ENCODE assay signal across 8 cellular contexts in the genomic region with DNA sequence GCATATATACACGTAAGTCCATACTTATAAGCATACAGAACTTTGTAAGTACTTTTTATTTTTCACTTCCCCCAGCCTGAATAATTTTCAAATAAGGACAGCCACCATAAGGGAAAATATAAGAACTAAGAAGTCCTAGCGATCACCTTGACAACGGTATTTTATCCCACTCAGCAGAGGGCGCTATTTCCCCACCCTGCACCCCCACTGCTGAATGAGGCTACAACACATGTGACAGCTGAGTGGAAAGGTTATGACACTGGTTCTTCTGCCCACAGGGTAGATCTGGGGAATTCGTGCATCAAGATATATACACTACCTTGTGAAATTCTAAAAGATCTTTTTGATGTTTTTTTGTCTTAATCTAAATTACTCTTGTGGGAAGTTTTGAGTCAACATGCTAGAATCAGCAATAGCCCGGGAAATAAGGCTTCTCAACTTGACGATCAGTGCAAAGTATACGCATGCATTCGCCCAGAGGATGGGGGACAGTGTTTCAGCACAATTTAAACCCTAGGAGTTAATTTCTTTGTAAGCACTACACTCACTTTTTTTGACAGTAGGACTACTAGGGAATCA.
A peak's percentile ranks its signal among the peaks of the same experiment; 100 is the strongest.
DNase-seq lines count a peak whose midpoint lies in the region; ATAC-seq lines count a peak whose summit lies in the region.

No MANE protein-coding gene starts in this region.

- intact Hi-C loops in sciatic nerve (cut with DNase I) = no loop called here

- peak; percentile 48 for DNase-seq in A172 (ENCODE audit: low spot score)
- peak; percentile 84 for DNase-seq in OCI-M1 (lab: John Stamatoyannopoulos, UW)
- peak; percentile 74 to 79 for DNase-seq in activated T-cell treated with anti-CD3 and anti-CD28 coated beads, Interleukin-2, amount 50 U/mL, for 48 hours
- peak; percentile 39 for DNase-seq in foreskin melanocyte
- peak; percentile 62 for DNase-seq in sciatic nerve (ENCODE audit: low spot score)

- peak; percentile 84 for ATAC-seq in GM18502 (IDR thresholded peaks at IDR 0.05; ENCODE audit: poor library complexity, unreplicated experiment)
- ATAC-seq in HG03066 (IDR thresholded peaks at IDR 0.05; ENCODE audit: low read depth, unreplicated experiment) = peak; percentile 80
- ATAC-seq in sciatic nerve = peak; percentile 44
- ATAC-seq in GM19395 (IDR thresholded peaks at IDR 0.05; ENCODE audit: unreplicated experiment) = no peak
